ENCODE assay signal across 14 cellular contexts in genomic region chr16:14436410-14436955, GRCh38.
DNase-seq lines count a peak whose midpoint lies in the region; ATAC-seq and TF ChIP-seq lines count a peak whose summit lies in the region.
"Had no signal": no experiment of that assay in that cellular context is flagged by ENCODE, and none has a peak within 500 bp of the region (broad histone marks: within the 10 kb centered on the region; RNA-seq: fewer than 3 reads in every experiment).

No MANE protein-coding gene starts in this region.

- no peak overlapping the region for H3K27ac ChIP-seq in right atrium auricular region
- H3K27ac ChIP-seq: coronary artery, VCaP had no signal

- TF ChIP-seq CTCF in right atrium auricular region (IDR thresholded peaks at IDR 0.05) (no peak), HFFc6 (IDR thresholded peaks at IDR 0.05) (no peak)

- intact Hi-C loops in cardiac septum (cut with DNase I): no loop called here

- no peaks in the 10 kb centered on the region for H3K36me3 ChIP-seq in right atrium auricular region

- H3K27me3 ChIP-seq in right atrium auricular region: no peaks in the 10 kb centered on the region

- H3K36me3 Mint-ChIP-seq in HFFc6 (ENCODE audit: low read depth): peaks cover 7% of the 10 kb centered on the region

- no peaks in the 10 kb centered on the region for H3K4me1 ChIP-seq in right atrium auricular region

- H3K4me3 ChIP-seq in right atrium auricular region: no peak overlapping the region
- H3K4me3 ChIP-seq: coronary artery had no signal

- H3K4me1 Mint-ChIP-seq in stimulated activated naive CD8-positive, alpha-beta T cell treated with anti-CD3 and anti-CD28 coated beads, Interleukin-15, amount 100 ng/mL, for 72 hours: peaks cover 38% of the 10 kb centered on the region
- H3K4me1 Mint-ChIP-seq in HFFc6 (ENCODE audit: low read depth): no peaks in the 10 kb centered on the region
- H3K4me1 Mint-ChIP-seq: mesothelial cell of epicardium had no signal

- DNase-seq in cardiac septum (ENCODE audit: low spot score) (peak; percentile 31), right atrium auricular region (ENCODE audit: low spot score) (no peak), medulla oblongata (ENCODE audit: extremely low spot score) (peak; percentile 20), HFFc6 (no peak), NCI-H1694 (lab: John Stamatoyannopoulos, UW) (no peak), D341Med (ENCODE audit: low spot score) (no peak)
- DNase-seq in activated CD8-positive, alpha-beta memory T cell treated with anti-CD3 and anti-CD28 coated beads, Interleukin-2, amount 50 U/mL, for 48 hours: peak; percentile 54
- DNase-seq in stimulated activated naive CD8-positive, alpha-beta T cell treated with anti-CD3 and anti-CD28 coated beads, Interleukin-15, amount 100 ng/mL, for 72 hours: peak; percentile 5 to 12
- DNase-seq: activated effector memory CD4-positive, alpha-beta T cell treated with anti-CD3 and anti-CD28 coated beads, Interleukin-2, amount 50 U/mL, for 16 hours; GDM1; IMR-90 had no signal

- no peaks in the 10 kb centered on the region for H3K9me3 Mint-ChIP-seq in stimulated activated naive CD8-positive, alpha-beta T cell treated with anti-CD3 and anti-CD28 coated beads, Interleukin-15, amount 100 ng/mL, for 72 hours
- H3K9me3 Mint-ChIP-seq in HFFc6: no peaks in the 10 kb centered on the region

- no peaks in the 10 kb centered on the region for H3K27me3 Mint-ChIP-seq in stimulated activated naive CD8-positive, alpha-beta T cell treated with anti-CD3 and anti-CD28 coated beads, Interleukin-15, amount 100 ng/mL, for 72 hours
- H3K27me3 Mint-ChIP-seq in HFFc6 (ENCODE audit: insufficient read depth): no peaks in the 10 kb centered on the region

- ATAC-seq in stimulated activated naive CD8-positive, alpha-beta T cell treated with anti-CD3 and anti-CD28 coated beads, Interleukin-15, amount 100 ng/mL, for 72 hours: peak; percentile 77

- no peaks in the 10 kb centered on the region for H3K9me3 ChIP-seq in right atrium auricular region

- peak overlapping the region; percentile 87 to 91 for H3K27ac Mint-ChIP-seq in stimulated activated naive CD8-positive, alpha-beta T cell treated with anti-CD3 and anti-CD28 coated beads, Interleukin-15, amount 100 ng/mL, for 72 hours
- no peak overlapping the region for H3K27ac Mint-ChIP-seq in HFFc6
- H3K27ac Mint-ChIP-seq: mesothelial cell of epicardium had no signal

- H3K4me3 Mint-ChIP-seq in stimulated activated naive CD8-positive, alpha-beta T cell treated with anti-CD3 and anti-CD28 coated beads, Interleukin-15, amount 100 ng/mL, for 72 hours: peak overlapping the region in 1 of 2 donors; percentile 65
- no peak overlapping the region for H3K4me3 Mint-ChIP-seq in HFFc6
- H3K4me3 Mint-ChIP-seq: mesothelial cell of epicardium had no signal

Comparison
In these comparisons a context has a peak if more than half of its experiments do, and no peak if none do; other contexts are left out.
1. DNase-seq: peak in cardiac septum (single experiment), activated CD8-positive, alpha-beta memory T cell treated with anti-CD3 and anti-CD28 coated beads, Interleukin-2, amount 50 U/mL, for 48 hours (single experiment), medulla oblongata (single experiment) and stimulated activated naive CD8-positive, alpha-beta T cell treated with anti-CD3 and anti-CD28 coated beads, Interleukin-15, amount 100 ng/mL, for 72 hours (2 of 2); none in right atrium auricular region (single experiment), HFFc6 (single experiment), NCI-H1694 (single experiment) and D341Med (single experiment).